In the genomic region with DNA sequence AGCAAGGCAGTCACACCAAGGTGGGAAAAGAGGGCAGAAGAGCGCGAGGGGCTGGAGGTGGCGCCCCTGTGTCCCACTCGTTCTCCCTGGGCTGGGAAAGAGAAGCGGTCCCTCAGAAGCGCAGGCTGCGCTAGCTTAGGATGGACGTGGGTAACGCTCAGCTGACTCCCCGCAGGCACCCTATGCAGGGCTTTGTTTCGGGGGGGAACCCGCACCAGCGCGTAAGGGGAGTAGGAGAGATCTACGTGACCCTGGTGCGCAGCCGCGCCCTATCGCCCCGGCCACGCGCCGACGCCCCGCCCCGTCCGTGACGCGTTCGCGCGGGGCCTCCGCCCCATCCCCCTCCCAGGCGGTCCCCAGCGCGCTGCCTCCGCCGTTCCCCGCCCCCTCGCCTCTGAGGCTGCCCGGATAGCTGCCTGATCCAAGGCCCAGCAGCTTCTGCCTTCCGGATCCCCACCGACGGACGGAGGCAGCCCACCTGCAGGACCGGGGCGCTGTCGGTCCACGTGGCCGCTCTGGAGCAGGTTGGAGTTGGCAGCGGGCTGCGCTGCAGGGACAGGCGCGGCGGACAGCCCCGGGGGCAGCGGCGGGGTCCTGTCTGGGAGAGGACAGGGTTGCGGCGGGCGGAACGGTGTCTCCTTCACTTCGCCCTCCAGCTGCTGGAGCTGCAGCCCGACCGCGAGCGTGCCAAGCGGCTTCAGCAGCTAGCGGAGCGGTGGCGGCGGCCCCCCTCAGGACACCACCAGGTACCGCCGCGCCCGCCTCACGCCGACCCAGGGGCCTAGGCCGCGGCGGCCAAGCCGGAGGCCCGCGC, we compare ENCODE assay signal across 1 cellular context.
TF ChIP-seq lines count a peak whose summit lies in the region.

VDAC2 (plus strand) TSS at position 604 of the 814 bp plus-strand sequence. CDS start 363 bp downstream, outside the sequence.

TF ChIP-seq in HepG2, 621 proteins besides CTCF, POLR2A, EP300 and RAD21 (continued from another document and continues in another):
- TF ChIP-seq ZBTB1 (CRISPR knock-in tag; IDR thresholded peaks at IDR 0.05; ENCODE audit: borderline replicate concordance): no peak
- no peak for TF ChIP-seq NFIC (IDR thresholded peaks at IDR 0.05; ENCODE audit: low read length)
- TF ChIP-seq ZZZ3 (CRISPR knock-in tag; IDR thresholded peaks at IDR 0.05; ENCODE audit: borderline replicate concordance): peak; percentile 64; the same call in 1 of the 2 replicates
- TF ChIP-seq ZNF776 (CRISPR knock-in tag; IDR thresholded peaks at IDR 0.05): peak; percentile 87
- no peak for TF ChIP-seq ZNF432 (CRISPR knock-in tag; IDR thresholded peaks at IDR 0.05; ENCODE audit: borderline replicate concordance)
- peak; percentile 91 for TF ChIP-seq KDM2A (CRISPR knock-in tag; IDR thresholded peaks at IDR 0.05; ENCODE audit: borderline replicate concordance, low read depth)
- TF ChIP-seq NAIF1 (CRISPR knock-in tag; IDR thresholded peaks at IDR 0.05; ENCODE audit: borderline replicate concordance): peak; percentile 76; the same call in 1 of the 2 replicates
- TF ChIP-seq, protein P1, sequence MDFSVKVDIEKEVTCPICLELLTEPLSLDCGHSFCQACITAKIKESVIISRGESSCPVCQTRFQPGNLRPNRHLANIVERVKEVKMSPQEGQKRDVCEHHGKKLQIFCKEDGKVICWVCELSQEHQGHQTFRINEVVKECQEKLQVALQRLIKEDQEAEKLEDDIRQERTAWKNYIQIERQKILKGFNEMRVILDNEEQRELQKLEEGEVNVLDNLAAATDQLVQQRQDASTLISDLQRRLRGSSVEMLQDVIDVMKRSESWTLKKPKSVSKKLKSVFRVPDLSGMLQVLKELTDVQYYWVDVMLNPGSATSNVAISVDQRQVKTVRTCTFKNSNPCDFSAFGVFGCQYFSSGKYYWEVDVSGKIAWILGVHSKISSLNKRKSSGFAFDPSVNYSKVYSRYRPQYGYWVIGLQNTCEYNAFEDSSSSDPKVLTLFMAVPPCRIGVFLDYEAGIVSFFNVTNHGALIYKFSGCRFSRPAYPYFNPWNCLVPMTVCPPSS (IDR thresholded peaks at IDR 0.05): no peak
- peak; percentile 34; the same call in 1 of the 2 replicates for TF ChIP-seq NFKB2 (CRISPR knock-in tag; IDR thresholded peaks at IDR 0.05; ENCODE audit: borderline replicate concordance)
- peak; percentile 35; the same call in 1 of the 2 replicates for TF ChIP-seq JUN (CRISPR knock-in tag; IDR thresholded peaks at IDR 0.05)
- peak; percentile 58; the same call in 1 of the 2 replicates for TF ChIP-seq MIER3 (CRISPR knock-in tag; IDR thresholded peaks at IDR 0.05; ENCODE audit: borderline replicate concordance)
- peak; percentile 51 for TF ChIP-seq ZNF770 (CRISPR knock-in tag; IDR thresholded peaks at IDR 0.05)
- no peak; the same call in 1 of the 2 replicates for TF ChIP-seq ZNF660 (CRISPR knock-in tag; IDR thresholded peaks at IDR 0.05; ENCODE audit: borderline replicate concordance, low read depth)
- no peak; the same call in 1 of the 2 replicates for TF ChIP-seq ZBTB7B (CRISPR knock-in tag; IDR thresholded peaks at IDR 0.05)
- TF ChIP-seq, protein P2, sequence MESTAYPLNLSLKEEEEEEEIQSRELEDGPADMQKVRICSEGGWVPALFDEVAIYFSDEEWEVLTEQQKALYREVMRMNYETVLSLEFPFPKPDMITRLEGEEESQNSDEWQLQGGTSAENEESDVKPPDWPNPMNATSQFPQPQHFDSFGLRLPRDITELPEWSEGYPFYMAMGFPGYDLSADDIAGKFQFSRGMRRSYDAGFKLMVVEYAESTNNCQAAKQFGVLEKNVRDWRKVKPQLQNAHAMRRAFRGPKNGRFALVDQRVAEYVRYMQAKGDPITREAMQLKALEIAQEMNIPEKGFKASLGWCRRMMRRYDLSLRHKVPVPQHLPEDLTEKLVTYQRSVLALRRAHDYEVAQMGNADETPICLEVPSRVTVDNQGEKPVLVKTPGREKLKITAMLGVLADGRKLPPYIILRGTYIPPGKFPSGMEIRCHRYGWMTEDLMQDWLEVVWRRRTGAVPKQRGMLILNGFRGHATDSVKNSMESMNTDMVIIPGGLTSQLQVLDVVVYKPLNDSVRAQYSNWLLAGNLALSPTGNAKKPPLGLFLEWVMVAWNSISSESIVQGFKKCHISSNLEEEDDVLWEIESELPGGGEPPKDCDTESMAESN (CRISPR knock-in tag; conservative IDR thresholded peaks at IDR 0.05): peak; percentile 77; the same call in 1 of the 2 replicates
- TF ChIP-seq, protein P3, sequence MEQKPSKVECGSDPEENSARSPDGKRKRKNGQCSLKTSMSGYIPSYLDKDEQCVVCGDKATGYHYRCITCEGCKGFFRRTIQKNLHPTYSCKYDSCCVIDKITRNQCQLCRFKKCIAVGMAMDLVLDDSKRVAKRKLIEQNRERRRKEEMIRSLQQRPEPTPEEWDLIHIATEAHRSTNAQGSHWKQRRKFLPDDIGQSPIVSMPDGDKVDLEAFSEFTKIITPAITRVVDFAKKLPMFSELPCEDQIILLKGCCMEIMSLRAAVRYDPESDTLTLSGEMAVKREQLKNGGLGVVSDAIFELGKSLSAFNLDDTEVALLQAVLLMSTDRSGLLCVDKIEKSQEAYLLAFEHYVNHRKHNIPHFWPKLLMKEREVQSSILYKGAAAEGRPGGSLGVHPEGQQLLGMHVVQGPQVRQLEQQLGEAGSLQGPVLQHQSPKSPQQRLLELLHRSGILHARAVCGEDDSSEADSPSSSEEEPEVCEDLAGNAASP (CRISPR knock-in tag; IDR thresholded peaks at IDR 0.05; ENCODE audit: borderline replicate concordance): peak; percentile 21; the same call in 1 of the 2 replicates
- no peak for TF ChIP-seq ZFP36 (IDR thresholded peaks at IDR 0.05; ENCODE audit: borderline replicate concordance, low read depth, low read length, partially characterized antibody)
- TF ChIP-seq TEF (CRISPR knock-in tag; IDR thresholded peaks at IDR 0.05): no peak
- TF ChIP-seq CCAR2 (optimal IDR thresholded peaks at IDR 0.05; ENCODE audit: low read depth, low read length): no peak
- TF ChIP-seq SNAI1 (CRISPR knock-in tag; IDR thresholded peaks at IDR 0.05; ENCODE audit: borderline replicate concordance): no peak
- TF ChIP-seq ETV5 (CRISPR knock-in tag; IDR thresholded peaks at IDR 0.05; ENCODE audit: borderline replicate concordance): peak; percentile 75
- TF ChIP-seq ZNF207 (IDR thresholded peaks at IDR 0.05; ENCODE audit: borderline replicate concordance): no peak
- TF ChIP-seq TAF15 (IDR thresholded peaks at IDR 0.05; ENCODE audit: low read depth, low read length, poor library complexity, severe bottlenecking): no peak
- TF ChIP-seq JDP2 (CRISPR knock-in tag; IDR thresholded peaks at IDR 0.05; ENCODE audit: borderline replicate concordance): no peak
- TF ChIP-seq, protein P4, sequence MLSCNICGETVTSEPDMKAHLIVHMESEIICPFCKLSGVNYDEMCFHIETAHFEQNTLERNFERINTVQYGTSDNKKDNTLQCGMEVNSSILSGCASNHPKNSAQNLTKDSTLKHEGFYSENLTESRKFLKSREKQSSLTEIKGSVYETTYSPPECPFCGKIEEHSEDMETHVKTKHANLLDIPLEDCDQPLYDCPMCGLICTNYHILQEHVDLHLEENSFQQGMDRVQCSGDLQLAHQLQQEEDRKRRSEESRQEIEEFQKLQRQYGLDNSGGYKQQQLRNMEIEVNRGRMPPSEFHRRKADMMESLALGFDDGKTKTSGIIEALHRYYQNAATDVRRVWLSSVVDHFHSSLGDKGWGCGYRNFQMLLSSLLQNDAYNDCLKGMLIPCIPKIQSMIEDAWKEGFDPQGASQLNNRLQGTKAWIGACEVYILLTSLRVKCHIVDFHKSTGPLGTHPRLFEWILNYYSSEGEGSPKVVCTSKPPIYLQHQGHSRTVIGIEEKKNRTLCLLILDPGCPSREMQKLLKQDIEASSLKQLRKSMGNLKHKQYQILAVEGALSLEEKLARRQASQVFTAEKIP (CRISPR knock-in tag; IDR thresholded peaks at IDR 0.05; ENCODE audit: borderline replicate concordance): no peak
- no peak for TF ChIP-seq ZKSCAN1 (IDR thresholded peaks at IDR 0.05; ENCODE audit: low read length)
- TF ChIP-seq, protein P5, sequence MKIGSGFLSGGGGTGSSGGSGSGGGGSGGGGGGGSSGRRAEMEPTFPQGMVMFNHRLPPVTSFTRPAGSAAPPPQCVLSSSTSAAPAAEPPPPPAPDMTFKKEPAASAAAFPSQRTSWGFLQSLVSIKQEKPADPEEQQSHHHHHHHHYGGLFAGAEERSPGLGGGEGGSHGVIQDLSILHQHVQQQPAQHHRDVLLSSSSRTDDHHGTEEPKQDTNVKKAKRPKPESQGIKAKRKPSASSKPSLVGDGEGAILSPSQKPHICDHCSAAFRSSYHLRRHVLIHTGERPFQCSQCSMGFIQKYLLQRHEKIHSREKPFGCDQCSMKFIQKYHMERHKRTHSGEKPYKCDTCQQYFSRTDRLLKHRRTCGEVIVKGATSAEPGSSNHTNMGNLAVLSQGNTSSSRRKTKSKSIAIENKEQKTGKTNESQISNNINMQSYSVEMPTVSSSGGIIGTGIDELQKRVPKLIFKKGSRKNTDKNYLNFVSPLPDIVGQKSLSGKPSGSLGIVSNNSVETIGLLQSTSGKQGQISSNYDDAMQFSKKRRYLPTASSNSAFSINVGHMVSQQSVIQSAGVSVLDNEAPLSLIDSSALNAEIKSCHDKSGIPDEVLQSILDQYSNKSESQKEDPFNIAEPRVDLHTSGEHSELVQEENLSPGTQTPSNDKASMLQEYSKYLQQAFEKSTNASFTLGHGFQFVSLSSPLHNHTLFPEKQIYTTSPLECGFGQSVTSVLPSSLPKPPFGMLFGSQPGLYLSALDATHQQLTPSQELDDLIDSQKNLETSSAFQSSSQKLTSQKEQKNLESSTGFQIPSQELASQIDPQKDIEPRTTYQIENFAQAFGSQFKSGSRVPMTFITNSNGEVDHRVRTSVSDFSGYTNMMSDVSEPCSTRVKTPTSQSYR (CRISPR knock-in tag; IDR thresholded peaks at IDR 0.05; ENCODE audit: borderline replicate concordance): peak; percentile 97
- no peak for TF ChIP-seq TRAFD1 (CRISPR knock-in tag; IDR thresholded peaks at IDR 0.05; ENCODE audit: borderline replicate concordance)
- TF ChIP-seq RORA (CRISPR knock-in tag; IDR thresholded peaks at IDR 0.05): no peak
- peak; percentile 76 for TF ChIP-seq ZSCAN29 (CRISPR knock-in tag; conservative IDR thresholded peaks at IDR 0.05)
- TF ChIP-seq NKX3-1 (CRISPR knock-in tag; IDR thresholded peaks at IDR 0.05): no peak; the same call in 1 of the 2 replicates
- TF ChIP-seq NR1H2 (CRISPR knock-in tag; IDR thresholded peaks at IDR 0.05; ENCODE audit: borderline replicate concordance, low read depth): 0 out of 2 replicates have a peak, but pooled peaks have one; percentile 84
- TF ChIP-seq, protein P6, sequence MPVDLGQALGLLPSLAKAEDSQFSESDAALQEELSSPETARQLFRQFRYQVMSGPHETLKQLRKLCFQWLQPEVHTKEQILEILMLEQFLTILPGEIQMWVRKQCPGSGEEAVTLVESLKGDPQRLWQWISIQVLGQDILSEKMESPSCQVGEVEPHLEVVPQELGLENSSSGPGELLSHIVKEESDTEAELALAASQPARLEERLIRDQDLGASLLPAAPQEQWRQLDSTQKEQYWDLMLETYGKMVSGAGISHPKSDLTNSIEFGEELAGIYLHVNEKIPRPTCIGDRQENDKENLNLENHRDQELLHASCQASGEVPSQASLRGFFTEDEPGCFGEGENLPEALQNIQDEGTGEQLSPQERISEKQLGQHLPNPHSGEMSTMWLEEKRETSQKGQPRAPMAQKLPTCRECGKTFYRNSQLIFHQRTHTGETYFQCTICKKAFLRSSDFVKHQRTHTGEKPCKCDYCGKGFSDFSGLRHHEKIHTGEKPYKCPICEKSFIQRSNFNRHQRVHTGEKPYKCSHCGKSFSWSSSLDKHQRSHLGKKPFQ (CRISPR knock-in tag; IDR thresholded peaks at IDR 0.05; ENCODE audit: insufficient replicate concordance): no peak
- 0 out of 2 replicates have a peak, but pooled peaks have one; percentile 22 for TF ChIP-seq ZNF775 (CRISPR knock-in tag; IDR thresholded peaks at IDR 0.05; ENCODE audit: borderline replicate concordance)
- no peak; the same call in 1 of the 2 replicates for TF ChIP-seq ZNF263 (CRISPR knock-in tag; IDR thresholded peaks at IDR 0.05)
- TF ChIP-seq ATF7 (IDR thresholded peaks at IDR 0.05): no peak
- TF ChIP-seq ATF7 (CRISPR knock-in tag; IDR thresholded peaks at IDR 0.05): peak; percentile 59; the same call in 1 of the 2 replicates
- peak; percentile 89; the same call in 1 of the 2 replicates for TF ChIP-seq ZSCAN30 (CRISPR knock-in tag; IDR thresholded peaks at IDR 0.05)
- peak; percentile 57; the same call in 1 of the 2 replicates for TF ChIP-seq KLF9 (CRISPR knock-in tag; IDR thresholded peaks at IDR 0.05; ENCODE audit: low read depth)
- TF ChIP-seq RARG (CRISPR knock-in tag; IDR thresholded peaks at IDR 0.05; ENCODE audit: low read depth): 0 out of 2 replicates have a peak, but pooled peaks have one; percentile 80
- peak; percentile 39 for TF ChIP-seq FOXA3 (CRISPR knock-in tag; IDR thresholded peaks at IDR 0.05)
- TF ChIP-seq KDM4B (CRISPR knock-in tag; IDR thresholded peaks at IDR 0.05): peak; percentile 87
- TF ChIP-seq DNMT1 (CRISPR knock-in tag; IDR thresholded peaks at IDR 0.05): peak; percentile 92; the same call in 1 of the 2 replicates
- no peak for TF ChIP-seq ATM (IDR thresholded peaks at IDR 0.05; ENCODE audit: borderline replicate concordance)
- no peak for TF ChIP-seq HNRNPH1 (optimal IDR thresholded peaks at IDR 0.05; ENCODE audit: low read depth, low read length)
